In the genomic region with DNA sequence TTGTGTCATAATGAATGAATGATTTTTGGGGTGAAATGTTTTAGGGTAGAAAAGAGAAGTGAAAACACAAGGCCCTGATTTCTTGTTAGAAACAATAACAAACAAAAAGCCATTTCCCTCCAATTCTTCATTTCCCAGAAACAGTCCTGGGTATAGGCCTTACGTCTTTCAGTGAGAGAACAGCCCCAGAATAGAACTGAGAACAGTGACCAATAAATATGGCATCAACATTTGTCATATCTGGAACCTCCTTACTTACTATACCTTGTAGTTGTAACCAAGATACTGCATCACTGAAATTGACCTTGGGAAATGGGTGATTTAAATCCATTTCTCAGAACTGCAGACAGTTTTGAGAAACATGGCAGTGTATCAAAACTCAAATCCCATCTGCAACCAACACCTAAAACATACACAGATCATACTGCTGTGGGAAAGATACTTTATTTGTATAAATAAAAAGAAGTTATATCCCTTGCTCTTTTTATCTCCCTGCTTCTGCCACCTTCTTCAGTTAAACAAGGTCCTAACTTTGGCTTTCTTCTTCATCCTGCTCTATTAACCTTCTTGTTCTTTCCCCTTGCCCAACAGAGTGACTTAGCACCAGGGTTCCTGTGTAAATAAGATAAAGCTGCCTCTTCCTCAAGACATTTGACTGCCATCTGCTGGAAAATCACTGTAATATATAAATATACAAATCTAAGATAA, we compare ENCODE assay signal across 1 cellular context.
TF ChIP-seq lines count a peak whose summit lies in the region.

No MANE protein-coding gene starts in this region.

TF ChIP-seq in K562, 482 proteins besides CTCF, POLR2A, EP300 and RAD21 (continued from another document and continues in another):
- no peak for TF ChIP-seq ZNF398 (CRISPR knock-in tag; IDR thresholded peaks at IDR 0.05)
- peak; percentile 82 for TF ChIP-seq PHB2 (IDR thresholded peaks at IDR 0.05; ENCODE audit: low read depth)
- TF ChIP-seq, protein P1, sequence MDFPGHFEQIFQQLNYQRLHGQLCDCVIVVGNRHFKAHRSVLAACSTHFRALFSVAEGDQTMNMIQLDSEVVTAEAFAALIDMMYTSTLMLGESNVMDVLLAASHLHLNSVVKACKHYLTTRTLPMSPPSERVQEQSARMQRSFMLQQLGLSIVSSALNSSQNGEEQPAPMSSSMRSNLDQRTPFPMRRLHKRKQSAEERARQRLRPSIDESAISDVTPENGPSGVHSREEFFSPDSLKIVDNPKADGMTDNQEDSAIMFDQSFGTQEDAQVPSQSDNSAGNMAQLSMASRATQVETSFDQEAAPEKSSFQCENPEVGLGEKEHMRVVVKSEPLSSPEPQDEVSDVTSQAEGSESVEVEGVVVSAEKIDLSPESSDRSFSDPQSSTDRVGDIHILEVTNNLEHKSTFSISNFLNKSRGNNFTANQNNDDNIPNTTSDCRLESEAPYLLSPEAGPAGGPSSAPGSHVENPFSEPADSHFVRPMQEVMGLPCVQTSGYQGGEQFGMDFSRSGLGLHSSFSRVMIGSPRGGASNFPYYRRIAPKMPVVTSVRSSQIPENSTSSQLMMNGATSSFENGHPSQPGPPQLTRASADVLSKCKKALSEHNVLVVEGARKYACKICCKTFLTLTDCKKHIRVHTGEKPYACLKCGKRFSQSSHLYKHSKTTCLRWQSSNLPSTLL (IDR thresholded peaks at IDR 0.05): no peak
- TF ChIP-seq ZNF316 (IDR thresholded peaks at IDR 0.05): peak; percentile 78
- no peak for TF ChIP-seq NR1H2 (CRISPR knock-in tag; IDR thresholded peaks at IDR 0.05)
- no peak for TF ChIP-seq YBX1 (IDR thresholded peaks at IDR 0.05)
- peak; percentile 85 for TF ChIP-seq STAT5A (IDR thresholded peaks at IDR 0.05; ENCODE audit: borderline replicate concordance, low read length)
- TF ChIP-seq ZEB2 (IDR thresholded peaks at IDR 0.05): peak; percentile 82
- TF ChIP-seq TCFL5 (CRISPR knock-in tag; conservative IDR thresholded peaks at IDR 0.05): no peak
- TF ChIP-seq MCM7 (IDR thresholded peaks at IDR 0.05): no peak
- TF ChIP-seq, protein P2, sequence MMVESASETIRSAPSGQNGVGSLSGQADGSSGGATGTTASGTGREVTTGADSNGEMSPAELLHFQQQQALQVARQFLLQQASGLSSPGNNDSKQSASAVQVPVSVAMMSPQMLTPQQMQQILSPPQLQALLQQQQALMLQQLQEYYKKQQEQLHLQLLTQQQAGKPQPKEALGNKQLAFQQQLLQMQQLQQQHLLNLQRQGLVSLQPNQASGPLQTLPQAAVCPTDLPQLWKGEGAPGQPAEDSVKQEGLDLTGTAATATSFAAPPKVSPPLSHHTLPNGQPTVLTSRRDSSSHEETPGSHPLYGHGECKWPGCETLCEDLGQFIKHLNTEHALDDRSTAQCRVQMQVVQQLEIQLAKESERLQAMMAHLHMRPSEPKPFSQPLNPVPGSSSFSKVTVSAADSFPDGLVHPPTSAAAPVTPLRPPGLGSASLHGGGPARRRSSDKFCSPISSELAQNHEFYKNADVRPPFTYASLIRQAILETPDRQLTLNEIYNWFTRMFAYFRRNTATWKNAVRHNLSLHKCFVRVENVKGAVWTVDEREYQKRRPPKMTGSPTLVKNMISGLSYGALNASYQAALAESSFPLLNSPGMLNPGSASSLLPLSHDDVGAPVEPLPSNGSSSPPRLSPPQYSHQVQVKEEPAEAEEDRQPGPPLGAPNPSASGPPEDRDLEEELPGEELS (CRISPR knock-in tag; IDR thresholded peaks at IDR 0.05; ENCODE audit: borderline replicate concordance): no peak
- TF ChIP-seq ZNF12 (CRISPR knock-in tag; IDR thresholded peaks at IDR 0.05): no peak
- no peak for TF ChIP-seq SNIP1 (IDR thresholded peaks at IDR 0.05; ENCODE audit: low read depth)
- no peak for TF ChIP-seq MLX (CRISPR knock-in tag; conservative IDR thresholded peaks at IDR 0.05)
- TF ChIP-seq MXI1 (IDR thresholded peaks at IDR 0.05; ENCODE audit: low read depth, low read length): peak; percentile 39; the same call in 1 of the 2 replicates
- no peak for TF ChIP-seq ZNF3 (CRISPR knock-in tag; IDR thresholded peaks at IDR 0.05)
- no peak for TF ChIP-seq ZNF217 (CRISPR knock-in tag; IDR thresholded peaks at IDR 0.05)
- peak; percentile 96 for TF ChIP-seq TEAD4 (IDR thresholded peaks at IDR 0.05; ENCODE audit: low read length)
- no peak for TF ChIP-seq TEAD4 (CRISPR knock-in tag; IDR thresholded peaks at IDR 0.05; ENCODE audit: borderline replicate concordance)
- TF ChIP-seq HNRNPUL1 (IDR thresholded peaks at IDR 0.05; ENCODE audit: low read length): no peak
- TF ChIP-seq, protein P3, sequence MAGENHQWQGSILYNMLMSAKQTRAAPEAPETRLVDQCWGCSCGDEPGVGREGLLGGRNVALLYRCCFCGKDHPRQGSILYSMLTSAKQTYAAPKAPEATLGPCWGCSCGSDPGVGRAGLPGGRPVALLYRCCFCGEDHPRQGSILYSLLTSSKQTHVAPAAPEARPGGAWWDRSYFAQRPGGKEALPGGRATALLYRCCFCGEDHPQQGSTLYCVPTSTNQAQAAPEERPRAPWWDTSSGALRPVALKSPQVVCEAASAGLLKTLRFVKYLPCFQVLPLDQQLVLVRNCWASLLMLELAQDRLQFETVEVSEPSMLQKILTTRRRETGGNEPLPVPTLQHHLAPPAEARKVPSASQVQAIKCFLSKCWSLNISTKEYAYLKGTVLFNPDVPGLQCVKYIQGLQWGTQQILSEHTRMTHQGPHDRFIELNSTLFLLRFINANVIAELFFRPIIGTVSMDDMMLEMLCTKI (IDR thresholded peaks at IDR 0.05; ENCODE audit: partially characterized antibody): no peak
- TF ChIP-seq PHB (CRISPR knock-in tag; IDR thresholded peaks at IDR 0.05): no peak
- TF ChIP-seq, protein P4, sequence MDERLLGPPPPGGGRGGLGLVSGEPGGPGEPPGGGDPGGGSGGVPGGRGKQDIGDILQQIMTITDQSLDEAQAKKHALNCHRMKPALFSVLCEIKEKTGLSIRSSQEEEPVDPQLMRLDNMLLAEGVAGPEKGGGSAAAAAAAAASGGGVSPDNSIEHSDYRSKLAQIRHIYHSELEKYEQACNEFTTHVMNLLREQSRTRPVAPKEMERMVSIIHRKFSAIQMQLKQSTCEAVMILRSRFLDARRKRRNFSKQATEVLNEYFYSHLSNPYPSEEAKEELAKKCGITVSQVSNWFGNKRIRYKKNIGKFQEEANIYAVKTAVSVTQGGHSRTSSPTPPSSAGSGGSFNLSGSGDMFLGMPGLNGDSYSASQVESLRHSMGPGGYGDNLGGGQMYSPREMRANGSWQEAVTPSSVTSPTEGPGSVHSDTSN (CRISPR knock-in tag; IDR thresholded peaks at IDR 0.05; ENCODE audit: low read depth): no peak
- TF ChIP-seq, protein P4 (tag; conservative IDR thresholded peaks at IDR 0.05; ENCODE audit: low read depth): 0 out of 2 replicates have a peak, but pooled peaks have one; percentile 35
- no peak for TF ChIP-seq ZBTB7A (IDR thresholded peaks at IDR 0.05; ENCODE audit: borderline replicate concordance, control insufficient read depth, low read depth, low read length)
- TF ChIP-seq ETV5 (CRISPR knock-in tag; IDR thresholded peaks at IDR 0.05; ENCODE audit: low read depth): no peak
- no peak for TF ChIP-seq ZNF764 (CRISPR knock-in tag; IDR thresholded peaks at IDR 0.05; ENCODE audit: low read depth)
- TF ChIP-seq MTA1 (IDR thresholded peaks at IDR 0.05; ENCODE audit: borderline replicate concordance): no peak
- TF ChIP-seq, protein P5, sequence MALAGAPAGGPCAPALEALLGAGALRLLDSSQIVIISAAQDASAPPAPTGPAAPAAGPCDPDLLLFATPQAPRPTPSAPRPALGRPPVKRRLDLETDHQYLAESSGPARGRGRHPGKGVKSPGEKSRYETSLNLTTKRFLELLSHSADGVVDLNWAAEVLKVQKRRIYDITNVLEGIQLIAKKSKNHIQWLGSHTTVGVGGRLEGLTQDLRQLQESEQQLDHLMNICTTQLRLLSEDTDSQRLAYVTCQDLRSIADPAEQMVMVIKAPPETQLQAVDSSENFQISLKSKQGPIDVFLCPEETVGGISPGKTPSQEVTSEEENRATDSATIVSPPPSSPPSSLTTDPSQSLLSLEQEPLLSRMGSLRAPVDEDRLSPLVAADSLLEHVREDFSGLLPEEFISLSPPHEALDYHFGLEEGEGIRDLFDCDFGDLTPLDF (CRISPR knock-in tag; IDR thresholded peaks at IDR 0.05): no peak
- no peak for TF ChIP-seq POLR2AphosphoS2 (IDR thresholded peaks at IDR 0.05; ENCODE audit: low read length)
- no peak for TF ChIP-seq EZH2 (IDR thresholded peaks at IDR 0.05; ENCODE audit: borderline replicate concordance, low read depth, low read length)
- TF ChIP-seq MCM5 (IDR thresholded peaks at IDR 0.05; ENCODE audit: low read depth): no peak
- TF ChIP-seq ARID3A (IDR thresholded peaks at IDR 0.05; ENCODE audit: borderline replicate concordance, low read depth, low read length): peak; percentile 100
- TF ChIP-seq ZFPM2 (CRISPR knock-in tag; IDR thresholded peaks at IDR 0.05): no peak
- no peak for TF ChIP-seq PHF20 (IDR thresholded peaks at IDR 0.05; ENCODE audit: partially characterized antibody)
- peak; percentile 94 for TF ChIP-seq HDAC2 (IDR thresholded peaks at IDR 0.05)
- TF ChIP-seq PURB (CRISPR knock-in tag; IDR thresholded peaks at IDR 0.05; ENCODE audit: low read depth): no peak
- TF ChIP-seq KDM1A (IDR thresholded peaks at IDR 0.05): peak; percentile 92 to 95
- no peak for TF ChIP-seq RBM14 (IDR thresholded peaks at IDR 0.05; ENCODE audit: borderline replicate concordance, insufficient read depth, low read depth, low read length)
- TF ChIP-seq RERE (CRISPR knock-in tag; IDR thresholded peaks at IDR 0.05; ENCODE audit: borderline replicate concordance): no peak
- peak; percentile 81 for TF ChIP-seq HDAC3 (IDR thresholded peaks at IDR 0.05; ENCODE audit: borderline replicate concordance, partially characterized antibody)
